In the genomic region with DNA sequence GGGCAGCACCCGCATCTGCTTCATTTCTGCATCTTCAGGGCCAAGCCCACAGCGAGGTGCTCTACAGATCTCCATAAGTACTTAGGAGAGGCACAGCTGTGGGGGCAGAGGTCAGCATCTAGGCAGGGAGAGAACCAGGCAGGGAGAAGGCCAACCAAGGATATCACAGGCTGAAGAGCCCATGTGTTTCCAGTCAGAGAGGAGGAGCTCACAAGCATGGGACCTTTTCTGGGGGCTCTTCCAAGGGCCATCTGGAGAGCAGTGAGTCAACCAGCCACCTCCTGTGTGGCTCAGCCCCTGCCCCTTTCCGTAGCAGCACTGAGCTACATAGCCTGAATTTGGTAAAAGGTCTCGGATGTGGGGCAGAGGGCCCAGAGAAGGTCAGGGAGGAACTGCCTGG, we compare ENCODE assay signal across 1 cellular context.
TF ChIP-seq lines count a peak whose summit lies in the region.

No MANE protein-coding gene starts in this region.

TF ChIP-seq in HepG2, 621 proteins besides CTCF, POLR2A, EP300 and RAD21 (continued from another document):
- TF ChIP-seq, protein P1, sequence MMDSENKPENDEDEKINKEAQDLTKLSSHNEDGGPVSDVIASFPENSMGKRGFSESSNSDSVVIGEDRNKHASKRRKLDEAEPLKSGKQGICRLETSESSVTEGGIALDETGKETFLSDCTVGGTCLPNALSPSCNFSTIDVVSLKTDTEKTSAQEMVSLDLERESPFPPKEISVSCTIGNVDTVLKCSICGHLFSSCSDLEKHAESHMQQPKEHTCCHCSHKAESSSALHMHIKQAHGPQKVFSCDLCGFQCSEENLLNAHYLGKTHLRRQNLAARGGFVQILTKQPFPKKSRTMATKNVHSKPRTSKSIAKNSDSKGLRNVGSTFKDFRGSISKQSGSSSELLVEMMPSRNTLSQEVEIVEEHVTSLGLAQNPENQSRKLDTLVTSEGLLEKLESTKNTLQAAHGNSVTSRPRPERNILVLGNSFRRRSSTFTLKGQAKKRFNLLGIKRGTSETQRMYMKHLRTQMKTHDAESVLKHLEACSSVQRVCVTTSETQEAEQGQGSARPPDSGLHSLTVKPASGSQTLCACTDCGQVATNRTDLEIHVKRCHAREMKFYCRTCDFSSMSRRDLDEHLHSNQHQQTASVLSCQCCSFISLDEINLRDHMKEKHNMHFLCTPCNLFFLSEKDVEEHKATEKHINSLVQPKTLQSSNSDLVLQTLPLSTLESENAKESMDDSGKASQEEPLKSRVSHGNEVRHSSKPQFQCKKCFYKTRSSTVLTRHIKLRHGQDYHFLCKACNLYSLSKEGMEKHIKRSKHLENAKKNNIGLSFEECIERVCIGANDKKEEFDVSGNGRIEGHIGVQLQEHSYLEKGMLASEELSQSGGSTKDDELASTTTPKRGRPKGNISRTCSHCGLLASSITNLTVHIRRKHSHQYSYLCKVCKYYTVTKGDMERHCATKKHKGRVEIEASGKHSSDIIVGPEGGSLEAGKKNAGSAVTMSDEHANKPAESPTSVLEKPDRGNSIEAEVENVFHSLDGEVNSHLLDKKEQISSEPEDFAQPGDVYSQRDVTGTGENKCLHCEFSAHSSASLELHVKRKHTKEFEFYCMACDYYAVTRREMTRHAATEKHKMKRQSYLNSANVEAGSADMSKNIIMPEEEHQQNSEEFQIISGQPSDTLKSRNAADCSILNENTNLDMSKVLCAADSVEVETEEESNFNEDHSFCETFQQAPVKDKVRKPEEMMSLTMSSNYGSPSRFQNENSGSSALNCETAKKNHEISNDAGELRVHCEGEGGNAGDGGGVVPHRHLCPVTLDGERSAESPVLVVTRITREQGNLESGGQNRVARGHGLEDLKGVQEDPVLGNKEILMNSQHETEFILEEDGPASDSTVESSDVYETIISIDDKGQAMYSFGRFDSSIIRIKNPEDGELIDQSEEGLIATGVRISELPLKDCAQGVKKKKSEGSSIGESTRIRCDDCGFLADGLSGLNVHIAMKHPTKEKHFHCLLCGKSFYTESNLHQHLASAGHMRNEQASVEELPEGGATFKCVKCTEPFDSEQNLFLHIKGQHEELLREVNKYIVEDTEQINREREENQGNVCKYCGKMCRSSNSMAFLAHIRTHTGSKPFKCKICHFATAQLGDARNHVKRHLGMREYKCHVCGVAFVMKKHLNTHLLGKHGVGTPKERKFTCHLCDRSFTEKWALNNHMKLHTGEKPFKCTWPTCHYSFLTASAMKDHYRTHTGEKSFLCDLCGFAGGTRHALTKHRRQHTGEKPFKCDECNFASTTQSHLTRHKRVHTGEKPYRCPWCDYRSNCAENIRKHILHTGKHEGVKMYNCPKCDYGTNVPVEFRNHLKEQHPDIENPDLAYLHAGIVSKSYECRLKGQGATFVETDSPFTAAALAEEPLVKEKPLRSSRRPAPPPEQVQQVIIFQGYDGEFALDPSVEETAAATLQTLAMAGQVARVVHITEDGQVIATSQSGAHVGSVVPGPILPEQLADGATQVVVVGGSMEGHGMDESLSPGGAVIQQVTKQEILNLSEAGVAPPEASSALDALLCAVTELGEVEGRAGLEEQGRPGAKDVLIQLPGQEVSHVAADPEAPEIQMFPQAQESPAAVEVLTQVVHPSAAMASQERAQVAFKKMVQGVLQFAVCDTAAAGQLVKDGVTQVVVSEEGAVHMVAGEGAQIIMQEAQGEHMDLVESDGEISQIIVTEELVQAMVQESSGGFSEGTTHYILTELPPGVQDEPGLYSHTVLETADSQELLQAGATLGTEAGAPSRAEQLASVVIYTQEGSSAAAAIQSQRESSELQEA (CRISPR knock-in tag; IDR thresholded peaks at IDR 0.05; ENCODE audit: not compliant biosample characterization) = no peak
